12 cellular contexts compared by ENCODE assay signal in genomic region chr4:11543710-11544109, GRCh38.
A peak's percentile ranks its signal among the peaks of the same experiment; 100 is the strongest.
DNase-seq lines count a peak whose midpoint lies in the region; ATAC-seq and TF ChIP-seq lines count a peak whose summit lies in the region.
"Had no signal": no experiment of that assay in that cellular context is flagged by ENCODE, and none has a peak within 500 bp of the region (broad histone marks: within the 10 kb centered on the region; RNA-seq: fewer than 3 reads in every experiment).

No MANE protein-coding gene starts in this region.

- H3K27me3 ChIP-seq in esophagus (ENCODE audit: control insufficient read depth in 1 of 2, insufficient read depth in 2 of 2, low read length in 2 of 2) = no peaks in the 10 kb centered on the region
- H3K27me3 ChIP-seq in transverse colon = no peaks in the 10 kb centered on the region

- no peaks in the 10 kb centered on the region for H3K36me3 Mint-ChIP-seq in CD14-positive monocyte

- H3K27ac ChIP-seq in esophagus (ENCODE audit: low read depth in 2 of 2, low read length in 1 of 2) (peak overlapping the region; percentile 52 to 69), transverse colon (no peak overlapping the region)
- H3K27ac ChIP-seq: C4-2B had no signal

- DNase-seq in CD14-positive monocyte (ENCODE audit: low spot score) (peak; percentile 46), OCI-M1 (lab: John Stamatoyannopoulos, UW) (peak; percentile 21), mucosa of gallbladder (ENCODE audit: low spot score) (peak; percentile 31), cerebellar cortex (ENCODE audit: low spot score) (no peak), transverse colon (no peak), NAMALWA (ENCODE audit: low spot score) (no peak)
- DNase-seq: erythroblast; NCI-H510A treated with DMSO at 0.1 percent for 48 hours; stimulated activated naive CD4-positive, alpha-beta T cell treated with Interleukin-2 at 50 U/mL for 16 hours had no signal

- H3K36me3 ChIP-seq in esophagus (ENCODE audit: control insufficient read depth in 2 of 2, insufficient read depth in 2 of 2, low read length in 1 of 2) = no peaks in the 10 kb centered on the region
- H3K36me3 ChIP-seq in transverse colon = no peaks in the 10 kb centered on the region

- no peaks in the 10 kb centered on the region for H3K27me3 Mint-ChIP-seq in CD14-positive monocyte (ENCODE audit: low read depth in 3 of 3)

- no peak for ATAC-seq in HG03159 (IDR thresholded peaks at IDR 0.05; ENCODE audit: unreplicated experiment)

- no peaks in the 10 kb centered on the region for H3K9me3 ChIP-seq in esophagus (ENCODE audit: control insufficient read depth in 2 of 2, insufficient read depth in 1 of 2, low read depth in 1 of 2, low read length in 1 of 2)
- H3K9me3 ChIP-seq in transverse colon = no peaks in the 10 kb centered on the region

- WGBS in esophagus, 2 donors = 28 to 41% methylated on average over 2 of the region's 2 CpGs
- 24 to 44% methylated on average over 2 of the region's 2 CpGs for WGBS in transverse colon (ENCODE audit: low coverage in 1 of 2), 2 donors

- peaks cover 12% of the 10 kb centered on the region for H3K4me1 Mint-ChIP-seq in CD14-positive monocyte

- no peak for TF ChIP-seq EP300 in transverse colon (IDR thresholded peaks at IDR 0.05; ENCODE audit: low read depth)

- H3K9me3 Mint-ChIP-seq in CD14-positive monocyte = peaks cover 0 to 7% (median 0%) of the 10 kb centered on the region in 7 donors

- peak overlapping the region in 3 of 7 donors; percentile 14 to 76 (median 67) for H3K27ac Mint-ChIP-seq in CD14-positive monocyte

- TF ChIP-seq POLR2A in transverse colon (IDR thresholded peaks at IDR 0.05) = no peak

- in situ Hi-C loops in transverse colon (cut with MboI; ENCODE audit: low pct_ligation_motif_present in 1 of 4, low pct_unique_long_range_greater_than_20kb in 1 of 4, low sequenced_read_pairs in 3 of 4) = no loop called here

- peaks cover 0 to 3% of the 10 kb centered on the region in 2 donors for H3K4me1 ChIP-seq in esophagus (ENCODE audit: control insufficient read depth in 2 of 2, insufficient read depth in 2 of 2, low read length in 1 of 2)
- H3K4me1 ChIP-seq in transverse colon = no peaks in the 10 kb centered on the region

- no peak overlapping the region for H3K4me3 ChIP-seq in esophagus (ENCODE audit: low read depth in 1 of 2, low read length in 2 of 2)
- no peak overlapping the region for H3K4me3 ChIP-seq in transverse colon

- TF ChIP-seq CTCF in CD14-positive monocyte (IDR thresholded peaks at IDR 0.05) (no peak), transverse colon (IDR thresholded peaks at IDR 0.05) (no peak)

- H3K4me3 Mint-ChIP-seq in CD14-positive monocyte = no peak overlapping the region

- intact Hi-C loops in CD14-positive monocyte (cut with micrococcal nuclease) = no loop called here
- intact Hi-C loops in transverse colon (cut with DNase I; ENCODE audit: low total_unique reads) = no loop called here

Comparison
In these comparisons a context has a peak if more than half of its experiments do, and no peak if none do; other contexts are left out.
1. DNase-seq: peak in CD14-positive monocyte (single experiment), OCI-M1 (single experiment) and mucosa of gallbladder (single experiment); none in cerebellar cortex (single experiment), transverse colon (single experiment) and NAMALWA (single experiment).
2. H3K27ac ChIP-seq: peak in esophagus (2 of 2); none in transverse colon (0 of 4).